ENCODE assay signal across 18 cellular contexts in genomic region chr18:48263913-48264506, GRCh38.
DNase-seq lines count a peak whose midpoint lies in the region; ATAC-seq, FAIRE-seq and TF ChIP-seq lines count a peak whose summit lies in the region.
"Had no signal": no experiment of that assay in that cellular context is flagged by ENCODE, and none has a peak within 500 bp of the region (broad histone marks: within the 10 kb centered on the region; RNA-seq: fewer than 3 reads in every experiment).

No MANE protein-coding gene starts in this region.

- H3K79me2 ChIP-seq in neural cell (replicated peaks; ENCODE audit: insufficient read depth, low read length): no peaks in the 10 kb centered on the region

- H3K27ac Mint-ChIP-seq in glutamatergic neuron (ENCODE audit: unreplicated experiment): no peak overlapping the region
- H3K27ac Mint-ChIP-seq: stimulated activated naive CD8-positive, alpha-beta T cell treated with anti-CD3 and anti-CD28 coated beads, Interleukin-15, Interleukin-2, amounts not matched to agents 100 ng/mL and 50 ng/mL, for 24 hours; T-helper 17 cell had no signal

- peak overlapping the region; percentile 28 for H2AFZ ChIP-seq in neural cell (ENCODE audit: low read depth, low read length)

- peak overlapping the region; percentile 42 for H3K9ac ChIP-seq in neural cell (ENCODE audit: low read length)
- H3K9ac ChIP-seq: KMS-11 had no signal

- no peaks in the 10 kb centered on the region for H4K20me1 ChIP-seq in neural cell (ENCODE audit: insufficient read depth)

- peaks cover 2% of the 10 kb centered on the region for H3F3A ChIP-seq in neural cell (ENCODE audit: insufficient read depth, low read length, poor library complexity, severe bottlenecking)

- H3K27ac ChIP-seq in neural cell (ENCODE audit: low read length): peak overlapping the region; percentile 67
- H3K27ac ChIP-seq: KMS-11, left ventricle myocardium inferior, RWPE1, spleen had no signal

- H3K9me2 ChIP-seq in neural cell (ENCODE audit: insufficient read depth, low read length): no peaks in the 10 kb centered on the region

- no peaks in the 10 kb centered on the region for H3K27me3 Mint-ChIP-seq in glutamatergic neuron (ENCODE audit: unreplicated experiment)

- no peak overlapping the region for H3K4me3 Mint-ChIP-seq in glutamatergic neuron (ENCODE audit: unreplicated experiment)
- H3K4me3 Mint-ChIP-seq: stimulated activated naive CD8-positive, alpha-beta T cell treated with anti-CD3 and anti-CD28 coated beads, Interleukin-15, Interleukin-2, amounts not matched to agents 100 ng/mL and 50 ng/mL, for 24 hours; T-helper 17 cell had no signal

- FAIRE-seq in GM19239 (lab: Jason Lieb, UNC): no peak

- no peak for TF ChIP-seq RAD21 in neural cell (conservative IDR thresholded peaks at IDR 0.05)

- peaks cover 19% of the 10 kb centered on the region for H3K4me1 Mint-ChIP-seq in glutamatergic neuron (ENCODE audit: low read depth, unreplicated experiment)

- no peak for TF ChIP-seq CTCF in neural cell (IDR thresholded peaks at IDR 0.05; ENCODE audit: poor library complexity, severe bottlenecking)
- no peak for TF ChIP-seq CTCF in glutamatergic neuron (IDR thresholded peaks at IDR 0.05; ENCODE audit: partially characterized antibody, unreplicated experiment)

- H3K27me3 ChIP-seq in neural cell (ENCODE audit: insufficient read depth, low read depth, low read length): no peaks in the 10 kb centered on the region
- H3K27me3 ChIP-seq: dorsolateral prefrontal cortex, spleen had no signal

- peaks cover 1% of the 10 kb centered on the region for H3K9me3 Mint-ChIP-seq in glutamatergic neuron (ENCODE audit: unreplicated experiment)
- H3K9me3 Mint-ChIP-seq: stimulated activated naive CD8-positive, alpha-beta T cell treated with anti-CD3 and anti-CD28 coated beads, Interleukin-15, Interleukin-2, amounts not matched to agents 100 ng/mL and 50 ng/mL, for 24 hours had no signal

- no peak for TF ChIP-seq EP300 in neural cell (conservative IDR thresholded peaks at IDR 0.05; ENCODE audit: poor library complexity, severe bottlenecking)

- no peaks in the 10 kb centered on the region for H3K36me3 Mint-ChIP-seq in glutamatergic neuron (ENCODE audit: unreplicated experiment)

- no peaks in the 10 kb centered on the region for H3K9me3 ChIP-seq in neural cell (ENCODE audit: low read length)
- H3K9me3 ChIP-seq: left ventricle myocardium inferior, spleen had no signal

- DNase-seq in Daoy (ENCODE audit: low read depth) (peak; percentile 63), NCI-H226 (peak; percentile 2), astrocyte of the hippocampus (ENCODE audit: low read depth, low spot score) (peak; percentile 11), glutamatergic neuron (no peak), GM19239 (ENCODE audit: insufficient read length, low spot score) (no peak)
- DNase-seq: activated CD8-positive, alpha-beta memory T cell treated with anti-CD3 and anti-CD28 coated beads, Interleukin-2, amount 50 U/mL, for 48 hours; activated naive CD4-positive, alpha-beta T cell treated with anti-CD3 and anti-CD28 coated beads, Interleukin-2, amount 50 U/mL, for 16 hours; left ventricle myocardium inferior; NCI-H1436; spleen; T-helper 17 cell had no signal

- no peak overlapping the region for H3K4me3 ChIP-seq in neural cell (ENCODE audit: low read length)
- H3K4me3 ChIP-seq: dorsolateral prefrontal cortex, left ventricle myocardium inferior, spleen had no signal

- ATAC-seq in GM21619 (IDR thresholded peaks at IDR 0.05; ENCODE audit: unreplicated experiment): no peak
- ATAC-seq in HG03378 (IDR thresholded peaks at IDR 0.05; ENCODE audit: unreplicated experiment): no peak
- ATAC-seq: T-helper 17 cell had no signal

- H3K4me2 ChIP-seq in neural cell (ENCODE audit: low read length): no peak overlapping the region
- H3K4me2 ChIP-seq: KMS-11 had no signal

- H3K36me3 ChIP-seq in neural cell (ENCODE audit: insufficient read depth, low read length): no peaks in the 10 kb centered on the region
- H3K36me3 ChIP-seq: left ventricle myocardium inferior, spleen had no signal

TF ChIP-seq in neural cell, 6 proteins besides CTCF, POLR2A, EP300 and RAD21:
- TF ChIP-seq EZH2 (IDR thresholded peaks at IDR 0.05; ENCODE audit: borderline replicate concordance, insufficient read depth, low read length, poor library complexity, severe bottlenecking) (no peak), SMC3 (conservative IDR thresholded peaks at IDR 0.05; ENCODE audit: poor library complexity) (no peak), POLR2AphosphoS5 (IDR thresholded peaks at IDR 0.05) (peak; percentile 25), TAF1 (IDR thresholded peaks at IDR 0.05; ENCODE audit: low read depth) (no peak)

Comparison
In these comparisons a context has a peak if more than half of its experiments do, and no peak if none do; other contexts are left out.
1. DNase-seq: peak in Daoy (single experiment), NCI-H226 (single experiment) and astrocyte of the hippocampus (single experiment); none in glutamatergic neuron (single experiment) and GM19239 (single experiment).